ENCODE assay signal across 8 cellular contexts in genomic region chr19:36605839-36606478, GRCh38. TPM values are rescaled to one million over a fixed set of nuclear protein-coding genes. Genes with fewer than 3 reads are reported as not detected.
DNase-seq lines count a peak whose midpoint lies in the region; ATAC-seq, FAIRE-seq and TF ChIP-seq lines count a peak whose summit lies in the region.

No MANE protein-coding gene starts in this region.

- TF ChIP-seq CTCF in body of pancreas (IDR thresholded peaks at IDR 0.05) (no peak), vagina (IDR thresholded peaks at IDR 0.05) (no peak)

- H3K9me3 Mint-ChIP-seq in memory B cell = peaks cover 6% of the 10 kb centered on the region

- H3K27me3 ChIP-seq in body of pancreas (no peaks in the 10 kb centered on the region), vagina (no peaks in the 10 kb centered on the region)

- 3 to 14% methylated on average over 1 to 2 of the region's 2 CpGs for WGBS in body of pancreas, 2 donors

- H3K9me3 ChIP-seq in body of pancreas (no peaks in the 10 kb centered on the region), vagina (no peaks in the 10 kb centered on the region)

- H3K4me1 ChIP-seq in body of pancreas (peaks cover 12% of the 10 kb centered on the region), vagina (peaks cover 14% of the 10 kb centered on the region)

- intact Hi-C loops in body of pancreas (cut with DNase I) = no loop called here
- intact Hi-C loops in vagina (cut with DNase I) = no loop called here

- H3K36me3 Mint-ChIP-seq in memory B cell = peaks cover 32% of the 10 kb centered on the region

- H3K4me3 ChIP-seq in body of pancreas (peak overlapping the region in 1 of 2 donors; percentile 71), vagina (peak overlapping the region; percentile 63 to 64)

- TF ChIP-seq POLR2A in GM12891 (IDR thresholded peaks at IDR 0.05; ENCODE audit: low read depth, low read length) = no peak
- TF ChIP-seq POLR2A in body of pancreas (IDR thresholded peaks at IDR 0.05) = no peak
- no peak for TF ChIP-seq POLR2A in vagina (IDR thresholded peaks at IDR 0.05)

- FAIRE-seq in GM12891 (lab: Jason Lieb, UNC) = no peak

- DNase-seq in GM12891 (ENCODE audit: insufficient read length, low spot score) = peak; percentile 11
- DNase-seq in body of pancreas = no peak
- no peak for DNase-seq in memory B cell (ENCODE audit: low spot score in 2 of 2)
- DNase-seq in vagina (ENCODE audit: extremely low spot score in 2 of 2) = no peak
- DNase-seq in medulla oblongata (ENCODE audit: extremely low spot score) = no peak
- no peak for DNase-seq in NCI-H345 treated with DMSO at 0.1 percent for 48 hours (lab: John Stamatoyannopoulos, UW; ENCODE audit: unreplicated experiment)

- ATAC-seq in HG03571 (IDR thresholded peaks at IDR 0.05; ENCODE audit: unreplicated experiment) (peak; percentile 33), body of pancreas (peak; percentile 11), memory B cell (ENCODE audit: low read depth) (peak; percentile 22), HG02884 (IDR thresholded peaks at IDR 0.05; ENCODE audit: unreplicated experiment) (no peak)

- H3K4me1 Mint-ChIP-seq in memory B cell = peaks cover 15% of the 10 kb centered on the region

- H3K27ac Mint-ChIP-seq in memory B cell = peak overlapping the region; percentile 96

- H3K27ac ChIP-seq in body of pancreas (peak overlapping the region in 3 of 4 donors; percentile 68 to 84 (median 78)), vagina (no peak overlapping the region)

- H3K4me3 Mint-ChIP-seq in memory B cell = peak overlapping the region; percentile 88

- H3K27me3 Mint-ChIP-seq in memory B cell = no peaks in the 10 kb centered on the region

- H3K36me3 ChIP-seq in body of pancreas (replicated peaks in 1 of 2; ENCODE audit: insufficient read depth in 1 of 2, low read depth in 2 of 2) (no peaks in the 10 kb centered on the region), vagina (peaks cover 0 to 3% of the 10 kb centered on the region in 2 donors)

TF ChIP-seq in GM12891, 5 proteins besides CTCF, POLR2A, EP300 and RAD21:
- TF ChIP-seq TAF1 (IDR thresholded peaks at IDR 0.05; ENCODE audit: low read depth, low read length) (no peak), POU2F2 (IDR thresholded peaks at IDR 0.05; ENCODE audit: low read depth, low read length) (no peak), POLR2AphosphoS5 (IDR thresholded peaks at IDR 0.05; ENCODE audit: low read depth, low read length) (no peak), PAX5 (IDR thresholded peaks at IDR 0.05; ENCODE audit: insufficient read depth, low read length, severe bottlenecking) (no peak), SPI1 (IDR thresholded peaks at IDR 0.05; ENCODE audit: low read depth, low read length) (0 out of 2 replicates have a peak, but pooled peaks have one; percentile 12)

RNA-seq across cellular contexts. Expression of gene ZNF382, which starts 0.8 kb away (rescaled TPM):
- 2.5 TPM for polyA plus RNA-seq in GM12891 (2012; ENCODE audit: low read depth, missing spikeins)
- total RNA-seq in body of pancreas = 1 to 10 TPM; 3.1 to 6.3 TPM
- total RNA-seq in vagina = 3.7 TPM

RNA-seq across cellular contexts. Expression of gene ZNF529, which starts 32.9 kb away (rescaled TPM):
- polyA plus RNA-seq in GM12891 (2012; ENCODE audit: low read depth, missing spikeins) = 3.7 TPM
- total RNA-seq in body of pancreas (1 to 10 TPM; 3.3 to 7.0 TPM), vagina (6.4 TPM)
